1 cellular context compared by ENCODE assay signal in genomic region chr3:13574798-13575451, GRCh38.
A peak's percentile ranks its signal among the peaks of the same experiment; 100 is the strongest.
TF ChIP-seq lines count a peak whose summit lies in the region.

No MANE protein-coding gene starts in this region.

TF ChIP-seq in K562, 482 proteins besides CTCF, POLR2A, EP300 and RAD21 (continued from another document and continues in another):
- TF ChIP-seq ZBTB49 (CRISPR knock-in tag; IDR thresholded peaks at IDR 0.05; ENCODE audit: borderline replicate concordance) (no peak), THAP12 (CRISPR knock-in tag; IDR thresholded peaks at IDR 0.05) (no peak), MAFG (tag; conservative IDR thresholded peaks at IDR 0.05) (peak; percentile 81), TFAM (CRISPR knock-in tag; conservative IDR thresholded peaks at IDR 0.05) (no peak), GTF3C2 (IDR thresholded peaks at IDR 0.05; ENCODE audit: borderline replicate concordance, extremely low read depth, insufficient read length) (no peak), JUN (IDR thresholded peaks at IDR 0.05; ENCODE audit: borderline replicate concordance, low read depth, low read length) (peak; percentile 92), JUN (CRISPR knock-in tag; IDR thresholded peaks at IDR 0.05; ENCODE audit: borderline replicate concordance) (no peak), HNRNPUL1 (IDR thresholded peaks at IDR 0.05; ENCODE audit: low read length) (no peak), TCF7 (IDR thresholded peaks at IDR 0.05; ENCODE audit: borderline replicate concordance) (no peak), ZNF445 (CRISPR knock-in tag; IDR thresholded peaks at IDR 0.05; ENCODE audit: low read depth) (no peak), CBX8 (IDR thresholded peaks at IDR 0.05; ENCODE audit: borderline replicate concordance, extremely low read depth, low read depth, low read length, poor library complexity, severe bottlenecking) (no peak), FOXK2 (conservative IDR thresholded peaks at IDR 0.05 in 1 of 2, IDR thresholded peaks at IDR 0.05 in 1 of 2; ENCODE audit: low read depth in 2 of 2) (peak in 1 of 2 experiments; percentile 56; a peak in 1 of 4 replicates), POLR2AphosphoS5 (IDR thresholded peaks at IDR 0.05; ENCODE audit: control insufficient read depth, insufficient read depth, low read depth, low read length) (peak; percentile 37; the same call in 1 of the 2 replicates), FOSL1 (tag; conservative IDR thresholded peaks at IDR 0.05) (peak; percentile 94), HDAC8 (tag; IDR thresholded peaks at IDR 0.05) (no peak), MBD1 (CRISPR knock-in tag; IDR thresholded peaks at IDR 0.05) (no peak), RBM17 (IDR thresholded peaks at IDR 0.05; ENCODE audit: borderline replicate concordance, low read depth, low read length) (no peak), ZNF174 (CRISPR knock-in tag; IDR thresholded peaks at IDR 0.05) (no peak), PYGO2 (tag; IDR thresholded peaks at IDR 0.05) (no peak), ZNF79 (CRISPR knock-in tag; IDR thresholded peaks at IDR 0.05; ENCODE audit: low read depth) (no peak), ZNF23 (CRISPR knock-in tag; IDR thresholded peaks at IDR 0.05) (no peak), ZMIZ1 (IDR thresholded peaks at IDR 0.05; ENCODE audit: low read depth in 2 of 2, low read length in 2 of 2) (no peak), POLR3A (IDR thresholded peaks at IDR 0.05; ENCODE audit: borderline replicate concordance, extremely low read depth, insufficient read depth, insufficient read length) (no peak), XRCC3 (IDR thresholded peaks at IDR 0.05) (no peak), TBL1XR1 (IDR thresholded peaks at IDR 0.05; ENCODE audit: low read length in 2 of 2) (no peak), PKNOX1 (IDR thresholded peaks at IDR 0.05) (peak; percentile 43; the same call in 1 of the 2 replicates), HMGN3 (IDR thresholded peaks at IDR 0.05; ENCODE audit: borderline replicate concordance, extremely low read depth, insufficient read length, low read depth, low read length) (no peak), ZNF263 (CRISPR knock-in tag; IDR thresholded peaks at IDR 0.05; ENCODE audit: borderline replicate concordance) (no peak), BRF2 (IDR thresholded peaks at IDR 0.05; ENCODE audit: borderline replicate concordance, insufficient read depth, insufficient read length) (no peak), GMEB1 (CRISPR knock-in tag; IDR thresholded peaks at IDR 0.05) (no peak), PREB (CRISPR knock-in tag; IDR thresholded peaks at IDR 0.05) (no peak), CBFA2T3 (IDR thresholded peaks at IDR 0.05) (no peak), PTBP1 (IDR thresholded peaks at IDR 0.05; ENCODE audit: low read depth, low read length) (no peak), EHMT2 (IDR thresholded peaks at IDR 0.05) (no peak), CC2D1A (IDR thresholded peaks at IDR 0.05) (no peak), HOXB6 (CRISPR knock-in tag; IDR thresholded peaks at IDR 0.05; ENCODE audit: borderline replicate concordance) (no peak), XRCC4 (IDR thresholded peaks at IDR 0.05; ENCODE audit: extremely low read depth, insufficient read depth, insufficient read length) (no peak), KDM4B (IDR thresholded peaks at IDR 0.05; ENCODE audit: borderline replicate concordance in 2 of 2, low read depth in 1 of 2) (no peak), SP1 (CRISPR knock-in tag; IDR thresholded peaks at IDR 0.05) (no peak), LCOR (CRISPR knock-in tag; IDR thresholded peaks at IDR 0.05) (no peak), ZNF740 (CRISPR knock-in tag; IDR thresholded peaks at IDR 0.05) (0 out of 2 replicates have a peak, but pooled peaks have one; percentile 16), ZNF740 (tag; IDR thresholded peaks at IDR 0.05) (no peak), KLF10 (CRISPR knock-in tag; IDR thresholded peaks at IDR 0.05) (no peak), HNRNPK (IDR thresholded peaks at IDR 0.05; ENCODE audit: low read depth, low read length, poor library complexity, severe bottlenecking) (no peak), ZNF311 (CRISPR knock-in tag; IDR thresholded peaks at IDR 0.05) (no peak), SMC3 (conservative IDR thresholded peaks at IDR 0.05; ENCODE audit: insufficient read depth, low read depth, low read length) (no peak), OTX1 (CRISPR knock-in tag; IDR thresholded peaks at IDR 0.05) (no peak)
